23 cellular contexts compared by ENCODE assay signal in the genomic region with DNA sequence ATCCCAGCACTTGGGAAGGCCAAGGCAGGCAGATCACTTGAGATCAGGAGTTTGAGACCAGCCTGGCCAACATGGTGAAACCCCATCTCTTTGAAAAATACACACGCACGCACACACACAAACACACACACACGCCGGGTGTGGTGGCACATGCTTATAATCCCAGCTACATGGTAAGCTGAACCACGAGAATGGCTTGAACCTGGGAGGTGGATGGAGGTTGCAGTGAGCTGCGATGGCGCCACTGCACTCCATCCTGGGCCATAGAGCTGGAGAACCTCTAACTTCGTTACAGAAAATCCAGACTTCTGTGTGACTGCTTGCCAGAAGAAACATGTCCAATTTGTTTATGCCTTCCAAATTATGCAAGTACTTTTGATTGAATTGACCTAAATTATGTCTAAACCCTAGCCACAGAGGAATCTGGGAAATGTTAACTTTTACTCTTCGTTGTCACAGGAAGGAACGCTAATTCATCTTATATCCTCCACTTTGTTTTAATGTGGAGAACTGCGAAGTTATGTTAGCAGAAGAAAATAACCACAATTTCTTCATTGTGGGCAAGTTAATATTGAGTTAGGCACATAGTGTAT. TPM values are rescaled to one million over a fixed set of nuclear protein-coding genes. Genes with fewer than 3 reads are reported as not detected.
DNase-seq lines count a peak whose midpoint lies in the region; ATAC-seq and TF ChIP-seq lines count a peak whose summit lies in the region.
"Had no signal": no experiment of that assay in that cellular context is flagged by ENCODE, and none has a peak within 500 bp of the region (broad histone marks: within the 10 kb centered on the region; RNA-seq: fewer than 3 reads in every experiment).

No MANE protein-coding gene starts in this region.

- ATAC-seq in activated naive CD8-positive, alpha-beta T cell treated with anti-CD3 and anti-CD28 coated beads, Interleukin-2, amount 10 ng/mL, durations not matched to agents 7 days and 5 days (ENCODE audit: low read depth): no peak
- ATAC-seq: CD8-positive, alpha-beta T cell; Panc1 had no signal

- no peaks in the 10 kb centered on the region for H3K27me3 ChIP-seq in neural progenitor cell

- TF ChIP-seq CTCF in neural progenitor cell (IDR thresholded peaks at IDR 0.05): no peak

- no peak overlapping the region for H3K4me2 ChIP-seq in neural progenitor cell

- H3K4me1 ChIP-seq in neural progenitor cell: no peaks in the 10 kb centered on the region

- H3K4me3 Mint-ChIP-seq in T-helper 2 cell treated with Interferon-gamma antibody and Interleukin-4, amounts not matched to agents 5 μg/mL and 100 μg/mL, for 36 hours: no peak overlapping the region
- no peak overlapping the region for H3K4me3 Mint-ChIP-seq in activated naive CD8-positive, alpha-beta T cell treated with anti-CD3 and anti-CD28 coated beads, Interleukin-2, amount 10 ng/mL, durations not matched to agents 7 days and 5 days
- H3K4me3 Mint-ChIP-seq in activated naive CD8-positive, alpha-beta T cell treated with anti-CD3 and anti-CD28 coated beads for 36 hours: no peak overlapping the region
- no peak overlapping the region for H3K4me3 Mint-ChIP-seq in neural progenitor cell
- H3K4me3 Mint-ChIP-seq: CD8-positive, alpha-beta T cell had no signal

- peaks cover 12% of the 10 kb centered on the region for H4K20me1 ChIP-seq in neural progenitor cell (ENCODE audit: low read depth)

- H3K9ac ChIP-seq in neural progenitor cell: no peak overlapping the region

- H3K4me3 ChIP-seq in neural progenitor cell: no peak overlapping the region

- no peak for DNase-seq in T-helper 2 cell treated with Interferon-gamma antibody and Interleukin-4, amounts not matched to agents 5 μg/mL and 100 μg/mL, for 36 hours (ENCODE audit: low spot score)
- DNase-seq in T-helper 2 cell: no peak
- no peak for DNase-seq in activated naive CD8-positive, alpha-beta T cell treated with anti-CD3 and anti-CD28 coated beads, Interleukin-2, amount 10 ng/mL, durations not matched to agents 7 days and 5 days
- DNase-seq in activated naive CD8-positive, alpha-beta T cell treated with anti-CD3 and anti-CD28 coated beads for 36 hours: no peak
- peak; percentile 79 for DNase-seq in amniotic epithelial cell (ENCODE audit: low read depth)
- DNase-seq in neural progenitor cell (ENCODE audit: low spot score): no peak
- DNase-seq in medulla oblongata (ENCODE audit: extremely low spot score): no peak
- no peak for DNase-seq in effector CD4-positive, alpha-beta T cell
- DNase-seq: 8988T; AML-193; C1 segment of cervical spinal cord; CD8-positive, alpha-beta T cell; DMS153; KBM-7; MM.1S; NCI-H1048; NCI-H1417 treated with DMSO at 0.1 percent for 48 hours; NCI-H187 treated with DMSO at 0.1 percent for 48 hours; NCI-H226; NCI-H510A treated with DMSO at 0.1 percent for 48 hours; NCI-H748 treated with DMSO at 0.1 percent for 48 hours had no signal

- peaks cover 60% of the 10 kb centered on the region for H3K36me3 ChIP-seq in neural progenitor cell

- H3K27ac ChIP-seq in neural progenitor cell: peak overlapping the region; percentile 0

- POLR2A ChIA-PET in activated naive CD8-positive, alpha-beta T cell treated with anti-CD3 and anti-CD28 coated beads, Interleukin-2, amount 10 ng/mL, durations not matched to agents 7 days and 5 days (lab: Charles Lee): interaction anchor here (1.0 to 1.4 kb wide), 2 partner anchors 21 to 22 kb away, joined by 3 to 4 read pairs; a partner anchor contains a TSS

- peaks cover 65% of the 10 kb centered on the region for H3F3A ChIP-seq in neural progenitor cell (ENCODE audit: low read depth)

- H3K27me3 Mint-ChIP-seq in T-helper 2 cell treated with Interferon-gamma antibody and Interleukin-4, amounts not matched to agents 5 μg/mL and 100 μg/mL, for 36 hours (ENCODE audit: low read depth): no peaks in the 10 kb centered on the region
- H3K27me3 Mint-ChIP-seq in activated naive CD8-positive, alpha-beta T cell treated with anti-CD3 and anti-CD28 coated beads, Interleukin-2, amount 10 ng/mL, durations not matched to agents 7 days and 5 days: no peaks in the 10 kb centered on the region
- H3K27me3 Mint-ChIP-seq in activated naive CD8-positive, alpha-beta T cell treated with anti-CD3 and anti-CD28 coated beads for 36 hours: no peaks in the 10 kb centered on the region
- H3K27me3 Mint-ChIP-seq in neural progenitor cell (ENCODE audit: insufficient read depth, low read depth): no peaks in the 10 kb centered on the region

- H3K9me3 Mint-ChIP-seq in T-helper 2 cell treated with Interferon-gamma antibody and Interleukin-4, amounts not matched to agents 5 μg/mL and 100 μg/mL, for 36 hours: no peaks in the 10 kb centered on the region
- H3K9me3 Mint-ChIP-seq in activated naive CD8-positive, alpha-beta T cell treated with anti-CD3 and anti-CD28 coated beads, Interleukin-2, amount 10 ng/mL, durations not matched to agents 7 days and 5 days: no peaks in the 10 kb centered on the region
- H3K9me3 Mint-ChIP-seq in activated naive CD8-positive, alpha-beta T cell treated with anti-CD3 and anti-CD28 coated beads for 36 hours: no peaks in the 10 kb centered on the region
- no peaks in the 10 kb centered on the region for H3K9me3 Mint-ChIP-seq in neural progenitor cell
- H3K9me3 Mint-ChIP-seq: CD8-positive, alpha-beta T cell had no signal

- H3K36me3 Mint-ChIP-seq in T-helper 2 cell treated with Interferon-gamma antibody and Interleukin-4, amounts not matched to agents 5 μg/mL and 100 μg/mL, for 36 hours (ENCODE audit: low read depth): peaks cover 77% of the 10 kb centered on the region
- H3K36me3 Mint-ChIP-seq in activated naive CD8-positive, alpha-beta T cell treated with anti-CD3 and anti-CD28 coated beads, Interleukin-2, amount 10 ng/mL, durations not matched to agents 7 days and 5 days: peaks cover 47% of the 10 kb centered on the region
- H3K36me3 Mint-ChIP-seq in activated naive CD8-positive, alpha-beta T cell treated with anti-CD3 and anti-CD28 coated beads for 36 hours: peaks cover 35% of the 10 kb centered on the region
- H3K36me3 Mint-ChIP-seq in neural progenitor cell: peaks cover 49% of the 10 kb centered on the region

- no peak overlapping the region for H2AFZ ChIP-seq in neural progenitor cell (replicated peaks)

- H3K4me1 Mint-ChIP-seq in T-helper 2 cell treated with Interferon-gamma antibody and Interleukin-4, amounts not matched to agents 5 μg/mL and 100 μg/mL, for 36 hours (ENCODE audit: low read depth): peaks cover 13% of the 10 kb centered on the region
- peaks cover 7% of the 10 kb centered on the region for H3K4me1 Mint-ChIP-seq in activated naive CD8-positive, alpha-beta T cell treated with anti-CD3 and anti-CD28 coated beads, Interleukin-2, amount 10 ng/mL, durations not matched to agents 7 days and 5 days
- peaks cover 4% of the 10 kb centered on the region for H3K4me1 Mint-ChIP-seq in activated naive CD8-positive, alpha-beta T cell treated with anti-CD3 and anti-CD28 coated beads for 36 hours
- H3K4me1 Mint-ChIP-seq in neural progenitor cell: no peaks in the 10 kb centered on the region

- no peaks in the 10 kb centered on the region for H3K9me3 ChIP-seq in neural progenitor cell (ENCODE audit: low read depth)

- H3K27ac Mint-ChIP-seq in T-helper 2 cell treated with Interferon-gamma antibody and Interleukin-4, amounts not matched to agents 5 μg/mL and 100 μg/mL, for 36 hours: peak overlapping the region; percentile 26
- H3K27ac Mint-ChIP-seq in activated naive CD8-positive, alpha-beta T cell treated with anti-CD3 and anti-CD28 coated beads, Interleukin-2, amount 10 ng/mL, durations not matched to agents 7 days and 5 days: peak overlapping the region; percentile 12
- H3K27ac Mint-ChIP-seq in activated naive CD8-positive, alpha-beta T cell treated with anti-CD3 and anti-CD28 coated beads for 36 hours: no peak overlapping the region
- no peak overlapping the region for H3K27ac Mint-ChIP-seq in neural progenitor cell
- H3K27ac Mint-ChIP-seq: CD8-positive, alpha-beta T cell had no signal

- peaks cover 57% of the 10 kb centered on the region for H3K79me2 ChIP-seq in neural progenitor cell (ENCODE audit: low read depth)

RNA-seq across cellular contexts. Expression of a gene that starts 21.7 kb away (rescaled TPM):
- total RNA-seq in activated naive CD8-positive, alpha-beta T cell treated with anti-CD3 and anti-CD28 coated beads, Interleukin-2, amount 10 ng/mL, durations not matched to agents 7 days and 5 days: 10 to 100 TPM; 40.7 to 43.5 TPM
- 10 to 100 TPM; 43.3 to 44.0 TPM for total RNA-seq in activated naive CD8-positive, alpha-beta T cell treated with anti-CD3 and anti-CD28 coated beads for 36 hours
- total RNA-seq in neural progenitor cell (ENCODE audit: low replicate concordance): 80.9 and 120 TPM in 2 replicates
- total RNA-seq: H4 had no signal

RNA-seq across cellular contexts. Expression of a gene that starts 28.5 kb away (rescaled TPM):
- 100 to 1,000 TPM; 187 to 189 TPM for total RNA-seq in activated naive CD8-positive, alpha-beta T cell treated with anti-CD3 and anti-CD28 coated beads, Interleukin-2, amount 10 ng/mL, durations not matched to agents 7 days and 5 days
- 100 to 1,000 TPM; 153 to 164 TPM for total RNA-seq in activated naive CD8-positive, alpha-beta T cell treated with anti-CD3 and anti-CD28 coated beads for 36 hours
- total RNA-seq in neural progenitor cell (ENCODE audit: low replicate concordance): 233 and 382 TPM in 2 replicates

RNA-seq across cellular contexts. Expression of a gene that starts 28.9 kb away (rescaled TPM):
- 10 to 100 TPM; 27.9 to 29.2 TPM for total RNA-seq in activated naive CD8-positive, alpha-beta T cell treated with anti-CD3 and anti-CD28 coated beads, Interleukin-2, amount 10 ng/mL, durations not matched to agents 7 days and 5 days
- total RNA-seq in activated naive CD8-positive, alpha-beta T cell treated with anti-CD3 and anti-CD28 coated beads for 36 hours: 10 to 100 TPM; 11.2 to 12.2 TPM
- total RNA-seq in neural progenitor cell (ENCODE audit: low replicate concordance): 69.0 and 90.0 TPM in 2 replicates

Comparison
In these comparisons a context has a peak if more than half of its experiments do, and no peak if none do; other contexts are left out.
1. H3K27ac Mint-ChIP-seq: peak in T-helper 2 cell treated with Interferon-gamma antibody and Interleukin-4, amounts not matched to agents 5 μg/mL and 100 μg/mL, for 36 hours (single experiment) and activated naive CD8-positive, alpha-beta T cell treated with anti-CD3 and anti-CD28 coated beads, Interleukin-2, amount 10 ng/mL, durations not matched to agents 7 days and 5 days (single experiment); none in activated naive CD8-positive, alpha-beta T cell treated with anti-CD3 and anti-CD28 coated beads for 36 hours (single experiment) and neural progenitor cell (single experiment).